ENCODE assay signal across 9 cellular contexts in genomic region chr22:37419916-37420655, GRCh38. TPM values are rescaled to one million over a fixed set of nuclear protein-coding genes. Genes with fewer than 3 reads are reported as not detected.
DNase-seq lines count a peak whose midpoint lies in the region; ATAC-seq, FAIRE-seq and TF ChIP-seq lines count a peak whose summit lies in the region.
"Had no signal": no experiment of that assay in that cellular context is flagged by ENCODE, and none has a peak within 500 bp of the region (broad histone marks: within the 10 kb centered on the region; RNA-seq: fewer than 3 reads in every experiment).

No MANE protein-coding gene starts in this region.

- H3K27ac ChIP-seq in 22Rv1 (no peak overlapping the region), HUES64 (ENCODE audit: low read depth, low read length) (no peak overlapping the region), HepG2 (ENCODE audit: extremely low read length, insufficient read depth, low read length) (no peak overlapping the region), small intestine (ENCODE audit: low read depth in 1 of 2, low read length in 1 of 2) (no peak overlapping the region)

- H3K4me1 Mint-ChIP-seq in brain: peaks cover 83% of the 10 kb centered on the region

- no peaks in the 10 kb centered on the region for H4K20me1 ChIP-seq in HepG2 (ENCODE audit: insufficient read depth, low read length)

- no TSS peak for BruUV-seq in HepG2 (replicated peaks; lab: Mats Ljungman, UMichigan)

- peaks cover 5% of the 10 kb centered on the region; the same call in 1 of the 2 replicates for H3K4me1 ChIP-seq in HUES64 (ENCODE audit: insufficient read depth, low read length)
- no peaks in the 10 kb centered on the region for H3K4me1 ChIP-seq in HepG2 (ENCODE audit: insufficient read depth, low read length)
- no peaks in the 10 kb centered on the region for H3K4me1 ChIP-seq in small intestine (ENCODE audit: control insufficient read depth in 2 of 2, insufficient read depth in 1 of 2, low read depth in 1 of 2, low read length in 1 of 2)

- no peak for TF ChIP-seq EP300 in HepG2 (IDR thresholded peaks at IDR 0.05; ENCODE audit: low read depth in 2 of 2, low read length in 2 of 2)
- no peak for TF ChIP-seq EP300 in HepG2 (CRISPR knock-in tag; IDR thresholded peaks at IDR 0.05; ENCODE audit: borderline replicate concordance)

- H3K9me3 Mint-ChIP-seq in brain: peaks cover 0 to 3% (median 0%) of the 10 kb centered on the region in 5 experiments

- DNase-seq in HepG2 (ENCODE audit: low spot score): no peak
- DNase-seq in small intestine: no peak
- DNase-seq in NCI-H2171 (lab: John Stamatoyannopoulos, UW): no peak
- no peak for DNase-seq in NCI-H82 treated with DMSO at 0.1 percent for 48 hours (lab: John Stamatoyannopoulos, UW; ENCODE audit: unreplicated experiment)

- H3K4me3 ChIP-seq in HUES64 (ENCODE audit: low read length): peak overlapping the region; percentile 65
- H3K4me3 ChIP-seq in HepG2 (replicated peaks in 1 of 3; ENCODE audit: insufficient read depth in 1 of 3, low read depth in 2 of 3, low read length in 3 of 3): no peak overlapping the region
- H3K4me3 ChIP-seq in small intestine (ENCODE audit: low read depth in 1 of 2, low read length in 2 of 2): peak overlapping the region in 1 of 2 donors; percentile 34

- H3K27me3 ChIP-seq in HUES64 (ENCODE audit: insufficient read depth, low read length): peaks cover 50% of the 10 kb centered on the region
- H3K27me3 ChIP-seq in HepG2 (ENCODE audit: control insufficient read depth in 1 of 2, insufficient read depth in 2 of 2, low read length in 2 of 2): peaks cover 4 to 53% of the 10 kb centered on the region in 2 experiments; a peak in 4 of 5 replicates
- peaks cover 18 to 21% of the 10 kb centered on the region in 2 donors for H3K27me3 ChIP-seq in small intestine (ENCODE audit: control insufficient read depth in 2 of 2, insufficient read depth in 2 of 2, low read length in 2 of 2)

- TF ChIP-seq CTCF in 22Rv1 (IDR thresholded peaks at IDR 0.05) (peak; percentile 28), brain (conservative IDR thresholded peaks at IDR 0.05) (no peak), HepG2 (CRISPR knock-in tag; IDR thresholded peaks at IDR 0.05) (no peak)

- no peak overlapping the region for H2AFZ ChIP-seq in HepG2 (ENCODE audit: low read length)

- TF ChIP-seq RAD21 in HepG2 (CRISPR knock-in tag; IDR thresholded peaks at IDR 0.05): no peak

- POLR2A ChIA-PET in HepG2 (lab: Yijun Ruan, JAX): no interaction called here

- FAIRE-seq in HepG2 (lab: Jason Lieb, UNC) (no peak), small intestine (lab: Jason Lieb, UNC) (no peak)
- FAIRE-seq: colon had no signal

- H3K27me3 Mint-ChIP-seq in brain: peaks cover 40% of the 10 kb centered on the region

- no peaks in the 10 kb centered on the region for H3K36me3 Mint-ChIP-seq in brain

- H3K27ac Mint-ChIP-seq in brain: peak overlapping the region; percentile 23 to 97 (median 83)

- TF ChIP-seq POLR2A in HepG2 (IDR thresholded peaks at IDR 0.05; ENCODE audit: insufficient read depth in 1 of 2, low read depth in 2 of 2, low read length in 2 of 2): no peak

- H3K9me3 ChIP-seq in HUES64 (ENCODE audit: insufficient read depth, low read depth, low read length): no peaks in the 10 kb centered on the region
- no peaks in the 10 kb centered on the region for H3K9me3 ChIP-seq in HepG2 (ENCODE audit: low read length)
- H3K9me3 ChIP-seq in small intestine (ENCODE audit: control insufficient read depth, low read depth): no peaks in the 10 kb centered on the region

- ATAC-seq in HepG2 (peak; percentile 19; the same call in 2 of the 3 replicates), HG03520 (IDR thresholded peaks at IDR 0.05; ENCODE audit: unreplicated experiment) (no peak)

- intact Hi-C loops in HepG2 (cut with micrococcal nuclease; ENCODE audit: unreplicated experiment): no loop called here

- H3K4me2 ChIP-seq in HepG2 (ENCODE audit: low read depth, low read length): no peak overlapping the region

- peak overlapping the region; percentile 82 to 91 (median 89) for H3K4me3 Mint-ChIP-seq in brain

- CTCF ChIA-PET in HepG2 (lab: Yijun Ruan, JAX; ENCODE audit: low intra/inter-chr PET ratio, low total read pairs): no interaction called here

- in situ Hi-C loops in HepG2 (cut with HindIII; ENCODE audit: extremely low pct_ligation_motif_present, low pct_unique_long_range_greater_than_20kb): no loop called here

- H3K9ac ChIP-seq in HUES64 (ENCODE audit: low read depth, low read length) (peak overlapping the region; percentile 46), HepG2 (ENCODE audit: insufficient read depth, low read depth, low read length) (no peak overlapping the region)

- H3K79me2 ChIP-seq in HepG2 (ENCODE audit: insufficient read depth, low read length): no peaks in the 10 kb centered on the region

- under 1% methylated on average over 75 of the region's 75 CpGs for WGBS in HUES64
- WGBS in HepG2 (ENCODE audit: low lambda C conversion rate): 13% methylated on average over 45 of the region's 75 CpGs
- WGBS in small intestine, 3 donors: 1% methylated on average over 38 to 75 of the region's 75 CpGs

- H3K36me3 ChIP-seq in HUES64 (ENCODE audit: insufficient read depth, low read length) (no peaks in the 10 kb centered on the region), HepG2 (replicated peaks in 1 of 2; ENCODE audit: control insufficient read depth in 1 of 2, insufficient read depth in 2 of 2, low read length in 2 of 2) (no peaks in the 10 kb centered on the region), small intestine (ENCODE audit: control insufficient read depth in 2 of 2, insufficient read depth in 2 of 2, low read length in 2 of 2) (no peaks in the 10 kb centered on the region)

TF ChIP-seq in HepG2, 621 proteins besides CTCF, POLR2A, EP300 and RAD21 (continues in another document):
- TF ChIP-seq ZNF253 (CRISPR knock-in tag; IDR thresholded peaks at IDR 0.05; ENCODE audit: borderline replicate concordance) (no peak), HDAC1 (CRISPR knock-in tag; IDR thresholded peaks at IDR 0.05) (no peak), PRMT3 (CRISPR knock-in tag; IDR thresholded peaks at IDR 0.05; ENCODE audit: borderline replicate concordance, low read depth) (no peak)
- TF ChIP-seq, protein P1, sequence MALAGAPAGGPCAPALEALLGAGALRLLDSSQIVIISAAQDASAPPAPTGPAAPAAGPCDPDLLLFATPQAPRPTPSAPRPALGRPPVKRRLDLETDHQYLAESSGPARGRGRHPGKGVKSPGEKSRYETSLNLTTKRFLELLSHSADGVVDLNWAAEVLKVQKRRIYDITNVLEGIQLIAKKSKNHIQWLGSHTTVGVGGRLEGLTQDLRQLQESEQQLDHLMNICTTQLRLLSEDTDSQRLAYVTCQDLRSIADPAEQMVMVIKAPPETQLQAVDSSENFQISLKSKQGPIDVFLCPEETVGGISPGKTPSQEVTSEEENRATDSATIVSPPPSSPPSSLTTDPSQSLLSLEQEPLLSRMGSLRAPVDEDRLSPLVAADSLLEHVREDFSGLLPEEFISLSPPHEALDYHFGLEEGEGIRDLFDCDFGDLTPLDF (CRISPR knock-in tag; IDR thresholded peaks at IDR 0.05): no peak
- TF ChIP-seq, protein P2, sequence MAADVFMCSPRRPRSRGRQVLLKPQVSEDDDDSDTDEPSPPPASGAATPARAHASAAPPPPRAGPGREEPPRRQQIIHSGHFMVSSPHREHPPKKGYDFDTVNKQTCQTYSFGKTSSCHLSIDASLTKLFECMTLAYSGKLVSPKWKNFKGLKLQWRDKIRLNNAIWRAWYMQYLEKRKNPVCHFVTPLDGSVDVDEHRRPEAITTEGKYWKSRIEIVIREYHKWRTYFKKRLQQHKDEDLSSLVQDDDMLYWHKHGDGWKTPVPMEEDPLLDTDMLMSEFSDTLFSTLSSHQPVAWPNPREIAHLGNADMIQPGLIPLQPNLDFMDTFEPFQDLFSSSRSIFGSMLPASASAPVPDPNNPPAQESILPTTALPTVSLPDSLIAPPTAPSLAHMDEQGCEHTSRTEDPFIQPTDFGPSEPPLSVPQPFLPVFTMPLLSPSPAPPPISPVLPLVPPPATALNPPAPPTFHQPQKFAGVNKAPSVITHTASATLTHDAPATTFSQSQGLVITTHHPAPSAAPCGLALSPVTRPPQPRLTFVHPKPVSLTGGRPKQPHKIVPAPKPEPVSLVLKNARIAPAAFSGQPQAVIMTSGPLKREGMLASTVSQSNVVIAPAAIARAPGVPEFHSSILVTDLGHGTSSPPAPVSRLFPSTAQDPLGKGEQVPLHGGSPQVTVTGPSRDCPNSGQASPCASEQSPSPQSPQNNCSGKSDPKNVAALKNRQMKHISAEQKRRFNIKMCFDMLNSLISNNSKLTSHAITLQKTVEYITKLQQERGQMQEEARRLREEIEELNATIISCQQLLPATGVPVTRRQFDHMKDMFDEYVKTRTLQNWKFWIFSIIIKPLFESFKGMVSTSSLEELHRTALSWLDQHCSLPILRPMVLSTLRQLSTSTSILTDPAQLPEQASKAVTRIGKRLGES (CRISPR knock-in tag; IDR thresholded peaks at IDR 0.05; ENCODE audit: borderline replicate concordance): no peak

RNA-seq across cellular contexts. Expression of gene ELFN2, which starts 7.2 kb away (rescaled TPM):
- polyA plus RNA-seq in HUES64 (2013, experiment 1 of 2): 0.20 TPM
- polyA plus RNA-seq in HUES64 (2013, experiment 2 of 2): 0.38 TPM
- 3.7 TPM for polyA plus RNA-seq in brain (ENCODE audit: insufficient read depth, low read depth, low replicate concordance)
- not detected in 2 replicates for total RNA-seq in HepG2 (2016; rRNA removed; fragmentation: Illumina TruSeq; extraction: Trizol)
- total RNA-seq in HepG2 (2016; cell fraction: cytosol; rRNA removed; fragmentation: Illumina TruSeq; extraction: Trizol; ENCODE audit: low read depth): not detected in 2 replicates
- total RNA-seq in HepG2 (2016; cell fraction: insoluble cytoplasmic fraction; rRNA removed; fragmentation: Illumina TruSeq; extraction: Trizol): not detected in 2 replicates
- total RNA-seq in HepG2 (2016; cell fraction: membrane; rRNA removed; fragmentation: Illumina TruSeq; extraction: Trizol): not detected in 2 replicates
- not detected in 2 replicates for total RNA-seq in HepG2 (2016; cell fraction: nucleus; rRNA removed; fragmentation: Illumina TruSeq; extraction: Trizol)
- 0.01 TPM in 1 of 2 replicates, not detected in the other for polyA plus RNA-seq in HepG2 (2011; rRNA removed)
- polyA plus RNA-seq in HepG2 (2011; cell fraction: cytosol; rRNA removed): not detected in 2 replicates
- polyA plus RNA-seq in HepG2 (2011; cell fraction: nucleus; rRNA removed): 0.03 TPM in 2 replicates
- polyA plus RNA-seq in HepG2 (2012): 0.01 and 0.09 TPM in 2 replicates
- polyA plus RNA-seq in HepG2 (2016; cell fraction: cytosol; fragmentation: Illumina TruSeq; extraction: Trizol; ENCODE audit: low read depth): not detected in 2 replicates
- polyA plus RNA-seq in HepG2 (2016; cell fraction: insoluble cytoplasmic fraction; fragmentation: Illumina TruSeq; extraction: Trizol; ENCODE audit: low read depth): not detected in 2 replicates
- polyA plus RNA-seq in HepG2 (2016; cell fraction: membrane; fragmentation: Illumina TruSeq; extraction: Trizol; ENCODE audit: low read depth): not detected in 2 replicates
- polyA plus RNA-seq in HepG2 (2016; cell fraction: nucleus; fragmentation: Illumina TruSeq; extraction: Trizol; ENCODE audit: insufficient read depth, low read depth): not detected in 2 replicates
- 0.47 TPM in 1 of 2 replicates, not detected in the other for polyA minus RNA-seq in HepG2 (2011; rRNA and poly(A)+ RNA removed; ENCODE audit: low replicate concordance)
- not detected in 2 replicates for polyA minus RNA-seq in HepG2 (2011; cell fraction: cytosol; rRNA and poly(A)+ RNA removed)
- polyA minus RNA-seq in HepG2 (2011; cell fraction: nucleus; rRNA and poly(A)+ RNA removed): not detected in 2 replicates
- polyA plus RNA-seq in small intestine: under 1 TPM in 1 of 3 donors, not detected in 2; 0.16 TPM
